2 cellular contexts compared by ENCODE assay signal in genomic region chr7:100504031-100504430, GRCh38. TPM values are rescaled to one million over a fixed set of nuclear protein-coding genes. Genes with fewer than 3 reads are reported as not detected.
"Had no signal": no experiment of that assay in that cellular context is flagged by ENCODE, and none has a peak within 500 bp of the region (broad histone marks: within the 10 kb centered on the region; RNA-seq: fewer than 3 reads in every experiment).

No MANE protein-coding gene starts in this region.

RNA-seq across cellular contexts. Expression of gene NYAP1, which starts 20.3 kb away (rescaled TPM):
- total RNA-seq: activated B cell treated with CpG ODN at 0.5 μM for 24 hours had no signal

RNA-seq across cellular contexts. Expression of gene SPACDR, which starts 40.0 kb away (rescaled TPM):
- total RNA-seq: SK-MEL-5 had no signal
